1 cellular context compared by ENCODE assay signal in genomic region chr5:135980650-135981049, GRCh38.
TF ChIP-seq lines count a peak whose summit lies in the region.

No MANE protein-coding gene starts in this region.

TF ChIP-seq in SK-N-SH treated with all-trans-retinoic acid at 6 μM for 48 hours, 23 proteins besides CTCF, POLR2A, EP300 and RAD21 (continued from another document):
- TF ChIP-seq TSHZ2 (CRISPR knock-in tag; IDR thresholded peaks at IDR 0.05): no peak
- no peak for TF ChIP-seq ZNF8 (CRISPR knock-in tag; IDR thresholded peaks at IDR 0.05)
- no peak for TF ChIP-seq ZC3H10 (CRISPR knock-in tag; IDR thresholded peaks at IDR 0.05)
- no peak for TF ChIP-seq TOX (CRISPR knock-in tag; IDR thresholded peaks at IDR 0.05; ENCODE audit: borderline replicate concordance)
- TF ChIP-seq PATZ1 (CRISPR knock-in tag; IDR thresholded peaks at IDR 0.05; ENCODE audit: borderline replicate concordance): no peak
- TF ChIP-seq TCF4 (CRISPR knock-in tag; IDR thresholded peaks at IDR 0.05; ENCODE audit: borderline replicate concordance): no peak
- no peak for TF ChIP-seq CSRNP3 (CRISPR knock-in tag; IDR thresholded peaks at IDR 0.05)
- TF ChIP-seq GLIS3 (CRISPR knock-in tag; IDR thresholded peaks at IDR 0.05): no peak
